2 cellular contexts compared by ENCODE assay signal in genomic region chr3:17041009-17041408, GRCh38.
TF ChIP-seq lines count a peak whose summit lies in the region.

No MANE protein-coding gene starts in this region.

TF ChIP-seq in HEK293, 187 proteins besides CTCF, POLR2A, EP300 and RAD21 (continued from another document):
- TF ChIP-seq ZNF488 (tag by site-specific recombination; IDR thresholded peaks at IDR 0.05): no peak
- no peak for TF ChIP-seq ZNF26 (tag by site-specific recombination; IDR thresholded peaks at IDR 0.05)

TF ChIP-seq in WTC11, 78 proteins besides CTCF, POLR2A, EP300 and RAD21 (continued from another document):
- TF ChIP-seq HMGA2 (CRISPR knock-in tag; IDR thresholded peaks at IDR 0.05) (no peak), JUN (CRISPR knock-in tag; IDR thresholded peaks at IDR 0.05) (no peak), MXD4 (CRISPR knock-in tag; IDR thresholded peaks at IDR 0.05; ENCODE audit: borderline replicate concordance) (no peak), OVOL2 (CRISPR knock-in tag; IDR thresholded peaks at IDR 0.05; ENCODE audit: borderline replicate concordance) (no peak)
